In genomic region chr9:109894921-109895758, GRCh38 we compare ENCODE assay signal across 8 cellular contexts.
A peak's percentile ranks its signal among the peaks of the same experiment; 100 is the strongest.
DNase-seq lines count a peak whose midpoint lies in the region; ATAC-seq, FAIRE-seq and TF ChIP-seq lines count a peak whose summit lies in the region.

No MANE protein-coding gene starts in this region.

- peak overlapping the region; percentile 50 for H3K4me3 Mint-ChIP-seq in activated T-helper 2 cell treated with anti-CD3 and anti-CD28 coated beads, Interferon-gamma antibody, Interleukin-2, Interleukin-4, amounts not matched to agents 10 μg/mL and 5 μg/mL and 100 μg/mL, durations not matched to agents 14 hours and 24 hours and 36 hours (ENCODE audit: low read depth)
- H3K4me3 Mint-ChIP-seq in mesothelial cell of epicardium: no peak overlapping the region

- DNase-seq in activated naive CD4-positive, alpha-beta T cell treated with Interleukin-2 at 50 U/mL for 16 hours: peak; percentile 11
- DNase-seq in activated naive CD4-positive, alpha-beta T cell (lab: John Stamatoyannopoulos, UW): no peak
- DNase-seq in activated T-helper 2 cell treated with anti-CD3 and anti-CD28 coated beads, Interferon-gamma antibody, Interleukin-2, Interleukin-4, amounts not matched to agents 10 μg/mL and 5 μg/mL and 100 μg/mL, durations not matched to agents 14 hours and 24 hours and 36 hours (ENCODE audit: low spot score): no peak
- DNase-seq in stimulated activated CD8-positive, alpha-beta memory T cell treated with anti-CD3 and anti-CD28 coated beads, Interleukin-4, amount 100 ng/mL, for 48 hours: peak; percentile 71
- DNase-seq in NCI-H2196 (lab: John Stamatoyannopoulos, UW; ENCODE audit: unreplicated experiment): no peak
- DNase-seq in mesothelial cell of epicardium (ENCODE audit: low spot score in 2 of 2, unreplicated experiment in 2 of 2): no peak
- no peak for DNase-seq in urothelium cell line (ENCODE audit: low spot score)

- no peaks in the 10 kb centered on the region for H3K9me3 Mint-ChIP-seq in activated T-helper 2 cell treated with anti-CD3 and anti-CD28 coated beads, Interferon-gamma antibody, Interleukin-2, Interleukin-4, amounts not matched to agents 10 μg/mL and 5 μg/mL and 100 μg/mL, durations not matched to agents 14 hours and 24 hours and 36 hours
- H3K9me3 Mint-ChIP-seq in mesothelial cell of epicardium: no peaks in the 10 kb centered on the region

- H3K27me3 Mint-ChIP-seq in activated T-helper 2 cell treated with anti-CD3 and anti-CD28 coated beads, Interferon-gamma antibody, Interleukin-2, Interleukin-4, amounts not matched to agents 10 μg/mL and 5 μg/mL and 100 μg/mL, durations not matched to agents 14 hours and 24 hours and 36 hours (ENCODE audit: low read depth): no peaks in the 10 kb centered on the region
- H3K27me3 Mint-ChIP-seq in mesothelial cell of epicardium (ENCODE audit: low read depth): no peaks in the 10 kb centered on the region

- FAIRE-seq in urothelium cell line (lab: Jason Lieb, UNC): no peak

- peak; percentile 68 for ATAC-seq in HG03103 (IDR thresholded peaks at IDR 0.05; ENCODE audit: low read depth, unreplicated experiment)

- peak overlapping the region; percentile 91 for H3K27ac Mint-ChIP-seq in activated T-helper 2 cell treated with anti-CD3 and anti-CD28 coated beads, Interferon-gamma antibody, Interleukin-2, Interleukin-4, amounts not matched to agents 10 μg/mL and 5 μg/mL and 100 μg/mL, durations not matched to agents 14 hours and 24 hours and 36 hours
- H3K27ac Mint-ChIP-seq in mesothelial cell of epicardium: no peak overlapping the region

- no peak for TF ChIP-seq CTCF in mesothelial cell of epicardium (IDR thresholded peaks at IDR 0.05; ENCODE audit: unreplicated experiment)

- peaks cover 45% of the 10 kb centered on the region for H3K4me1 Mint-ChIP-seq in activated T-helper 2 cell treated with anti-CD3 and anti-CD28 coated beads, Interferon-gamma antibody, Interleukin-2, Interleukin-4, amounts not matched to agents 10 μg/mL and 5 μg/mL and 100 μg/mL, durations not matched to agents 14 hours and 24 hours and 36 hours (ENCODE audit: low read depth)
- no peaks in the 10 kb centered on the region for H3K4me1 Mint-ChIP-seq in mesothelial cell of epicardium

- intact Hi-C loops in activated T-helper 2 cell treated with anti-CD3 and anti-CD28 coated beads, Interferon-gamma antibody, Interleukin-2, Interleukin-4, amounts not matched to agents 10 μg/mL and 5 μg/mL and 100 μg/mL, durations not matched to agents 14 hours and 24 hours and 36 hours (cut with micrococcal nuclease): loop anchor here (1.0 to 2.0 kb wide), 4 partner anchors 8 to 362 kb away; partner anchors contain the start of gene TXN

- no peaks in the 10 kb centered on the region for H3K36me3 Mint-ChIP-seq in activated T-helper 2 cell treated with anti-CD3 and anti-CD28 coated beads, Interferon-gamma antibody, Interleukin-2, Interleukin-4, amounts not matched to agents 10 μg/mL and 5 μg/mL and 100 μg/mL, durations not matched to agents 14 hours and 24 hours and 36 hours (ENCODE audit: low read depth)
- no peaks in the 10 kb centered on the region for H3K36me3 Mint-ChIP-seq in mesothelial cell of epicardium

Comparison
In these comparisons a context has a peak if more than half of its experiments do, and no peak if none do; other contexts are left out.
1. DNase-seq: peak in activated naive CD4-positive, alpha-beta T cell treated with Interleukin-2 at 50 U/mL for 16 hours (single experiment) and stimulated activated CD8-positive, alpha-beta memory T cell treated with anti-CD3 and anti-CD28 coated beads, Interleukin-4, amount 100 ng/mL, for 48 hours (single experiment); none in activated naive CD4-positive, alpha-beta T cell (0 of 4), activated T-helper 2 cell treated with anti-CD3 and anti-CD28 coated beads, Interferon-gamma antibody, Interleukin-2, Interleukin-4, amounts not matched to agents 10 μg/mL and 5 μg/mL and 100 μg/mL, durations not matched to agents 14 hours and 24 hours and 36 hours (single experiment), NCI-H2196 (single experiment), mesothelial cell of epicardium (0 of 2) and urothelium cell line (single experiment).